10 cellular contexts compared by ENCODE assay signal in the genomic region with DNA sequence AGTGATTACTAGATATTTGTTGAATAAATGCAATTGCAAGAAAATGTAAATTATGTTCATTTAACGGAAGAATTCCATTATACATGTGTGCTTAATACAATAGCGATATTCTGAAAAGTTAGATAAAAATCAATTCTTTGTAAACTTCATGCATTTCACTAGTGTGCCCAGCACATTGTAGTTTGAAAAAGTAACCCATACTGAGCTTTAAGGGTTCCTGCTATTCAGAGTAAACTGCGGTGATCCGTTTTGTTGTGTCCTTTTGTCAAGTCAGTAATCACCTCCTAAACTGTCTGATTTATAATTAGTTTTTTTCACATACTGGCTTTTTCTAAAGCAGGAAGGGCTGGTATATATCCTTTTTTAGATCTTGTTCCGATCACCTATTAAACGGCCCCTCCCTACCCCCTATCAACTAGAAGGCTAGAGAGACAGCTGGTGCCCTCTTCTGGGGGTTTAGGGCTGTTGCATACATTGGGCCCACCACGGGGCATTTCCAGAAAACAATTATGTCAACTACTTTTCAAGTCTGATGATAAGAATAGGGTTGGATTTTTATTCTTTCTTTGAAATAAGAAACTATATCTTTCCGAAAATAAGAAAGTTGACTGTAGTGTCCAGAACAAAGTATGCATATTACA. TPM values are rescaled to one million over a fixed set of nuclear protein-coding genes. Genes with fewer than 3 reads are reported as not detected.
DNase-seq lines count a peak whose midpoint lies in the region; ATAC-seq and TF ChIP-seq lines count a peak whose summit lies in the region.
"Had no signal": no experiment of that assay in that cellular context is flagged by ENCODE, and none has a peak within 500 bp of the region (broad histone marks: within the 10 kb centered on the region; RNA-seq: fewer than 3 reads in every experiment).

No MANE protein-coding gene starts in this region.

- H3K9me3 Mint-ChIP-seq in activated CD8-positive, alpha-beta memory T cell treated with anti-CD3 and anti-CD28 coated beads, Interleukin-2, amount 10 ng/mL, durations not matched to agents 7 days and 5 days (ENCODE audit: low read depth), result no peaks in the 10 kb centered on the region
- H3K9me3 Mint-ChIP-seq: naive B cell had no signal

- DNase-seq in Caki2 (ENCODE audit: low read depth), result peak; percentile 32
- DNase-seq in NT2/D1 (ENCODE audit: low read depth, low spot score), result peak; percentile 42
- DNase-seq in esophagus squamous epithelium (lab: John Stamatoyannopoulos, UW), result no peak
- DNase-seq in nucleus accumbens (lab: John Stamatoyannopoulos, UW), result peak in 32 of 56 donors; percentile 0 to 37 (median 4)
- no peak for DNase-seq in activated CD8-positive, alpha-beta memory T cell treated with anti-CD3 and anti-CD28 coated beads, Interleukin-2, amount 10 ng/mL, durations not matched to agents 7 days and 5 days
- DNase-seq: naive B cell had no signal

- in situ Hi-C loops in Caki2 (cut with HindIII; ENCODE audit: low pct_unique_long_range_greater_than_20kb, low sequenced_read_pairs), result no loop called here

- TF ChIP-seq POLR2A in esophagus squamous epithelium (IDR thresholded peaks at IDR 0.05), result no peak

- H3K4me3 ChIP-seq in NT2/D1 (ENCODE audit: insufficient read length, low read depth) (no peak overlapping the region), esophagus squamous epithelium (no peak overlapping the region)

- no peak overlapping the region for H3K4me3 Mint-ChIP-seq in activated CD8-positive, alpha-beta memory T cell treated with anti-CD3 and anti-CD28 coated beads, Interleukin-2, amount 10 ng/mL, durations not matched to agents 7 days and 5 days
- H3K4me3 Mint-ChIP-seq: naive B cell had no signal

- H3K4me1 ChIP-seq in NT2/D1 (ENCODE audit: insufficient read depth, insufficient read length) (no peaks in the 10 kb centered on the region), esophagus squamous epithelium (no peaks in the 10 kb centered on the region)

- ATAC-seq in GM19351 (IDR thresholded peaks at IDR 0.05; ENCODE audit: unreplicated experiment), result peak; percentile 75
- ATAC-seq in activated CD8-positive, alpha-beta memory T cell treated with anti-CD3 and anti-CD28 coated beads, Interleukin-2, amount 10 ng/mL, durations not matched to agents 7 days and 5 days, result no peak
- no peak for ATAC-seq in GM21825 (IDR thresholded peaks at IDR 0.05; ENCODE audit: unreplicated experiment)
- no peak for ATAC-seq in GM21526 (IDR thresholded peaks at IDR 0.05; ENCODE audit: low FRiP score, unreplicated experiment)

- no peak overlapping the region for H3K27ac Mint-ChIP-seq in activated CD8-positive, alpha-beta memory T cell treated with anti-CD3 and anti-CD28 coated beads, Interleukin-2, amount 10 ng/mL, durations not matched to agents 7 days and 5 days
- H3K27ac Mint-ChIP-seq: naive B cell had no signal

- intact Hi-C loops in esophagus squamous epithelium (cut with DNase I), result no loop called here

- TF ChIP-seq CTCF in esophagus squamous epithelium (IDR thresholded peaks at IDR 0.05), result peak in 5 of 6 experiments; percentile 33 to 53 (median 39)

- H3K9ac ChIP-seq in NT2/D1 (ENCODE audit: insufficient read length, low read depth), result no peak overlapping the region

- CTCF ChIA-PET in activated CD8-positive, alpha-beta memory T cell treated with anti-CD3 and anti-CD28 coated beads, Interleukin-2, amount 10 ng/mL, durations not matched to agents 7 days and 5 days (lab: Charles Lee), result interaction anchor here (1.2 kb wide), 1 partner anchor 212 kb away, joined by 3 read pairs; no protein-coding TSS in a partner anchor

- no peaks in the 10 kb centered on the region for H3K27me3 Mint-ChIP-seq in activated CD8-positive, alpha-beta memory T cell treated with anti-CD3 and anti-CD28 coated beads, Interleukin-2, amount 10 ng/mL, durations not matched to agents 7 days and 5 days
- H3K27me3 Mint-ChIP-seq: naive B cell had no signal

- no peaks in the 10 kb centered on the region for H3K4me1 Mint-ChIP-seq in activated CD8-positive, alpha-beta memory T cell treated with anti-CD3 and anti-CD28 coated beads, Interleukin-2, amount 10 ng/mL, durations not matched to agents 7 days and 5 days
- H3K4me1 Mint-ChIP-seq: naive B cell had no signal

- no peaks in the 10 kb centered on the region for H3K36me3 Mint-ChIP-seq in activated CD8-positive, alpha-beta memory T cell treated with anti-CD3 and anti-CD28 coated beads, Interleukin-2, amount 10 ng/mL, durations not matched to agents 7 days and 5 days
- H3K36me3 Mint-ChIP-seq: naive B cell had no signal

- H3K9me3 ChIP-seq in NT2/D1 (ENCODE audit: insufficient read depth, low read length), result no peaks in the 10 kb centered on the region
- no peaks in the 10 kb centered on the region for H3K9me3 ChIP-seq in esophagus squamous epithelium

- H3K36me3 ChIP-seq in NT2/D1 (ENCODE audit: insufficient read depth, insufficient read length, low read length) (no peaks in the 10 kb centered on the region), esophagus squamous epithelium (no peaks in the 10 kb centered on the region)

- H3K27me3 ChIP-seq in NT2/D1 (ENCODE audit: insufficient read depth, insufficient read length), result no peaks in the 10 kb centered on the region
- H3K27me3 ChIP-seq in esophagus squamous epithelium, result no peaks in the 10 kb centered on the region

- no peak overlapping the region for H3K27ac ChIP-seq in esophagus squamous epithelium

- WGBS in esophagus squamous epithelium, 2 donors, result 33 to 36% methylated on average over 8 of the region's 8 CpGs

RNA-seq across cellular contexts. Expression of a gene that starts 7.0 kb away (rescaled TPM):
- not detected in 2 replicates for total RNA-seq in Caki2 (2014; rRNA removed; shearing (Covaris generic); ENCODE audit: low replicate concordance)
- total RNA-seq in esophagus squamous epithelium, result not detected
- not detected for total RNA-seq in activated CD8-positive, alpha-beta memory T cell treated with anti-CD3 and anti-CD28 coated beads, Interleukin-2, amount 10 ng/mL, durations not matched to agents 7 days and 5 days
- total RNA-seq: T-helper 1 cell treated with Interleukin-12 subunit alpha and Interleukin-12 subunit beta and Interleukin-4 antibody, amounts not matched to agents 30 ng/mL and 1 ng/mL, for 36 hours had no signal

Comparison
In these comparisons a context has a peak if more than half of its experiments do, and no peak if none do; other contexts are left out.
1. DNase-seq: peak in Caki2 (single experiment), NT2/D1 (single experiment) and nucleus accumbens (32 of 56); none in esophagus squamous epithelium (single experiment) and activated CD8-positive, alpha-beta memory T cell treated with anti-CD3 and anti-CD28 coated beads, Interleukin-2, amount 10 ng/mL, durations not matched to agents 7 days and 5 days (single experiment).